13 cellular contexts compared by ENCODE assay signal in the genomic region with DNA sequence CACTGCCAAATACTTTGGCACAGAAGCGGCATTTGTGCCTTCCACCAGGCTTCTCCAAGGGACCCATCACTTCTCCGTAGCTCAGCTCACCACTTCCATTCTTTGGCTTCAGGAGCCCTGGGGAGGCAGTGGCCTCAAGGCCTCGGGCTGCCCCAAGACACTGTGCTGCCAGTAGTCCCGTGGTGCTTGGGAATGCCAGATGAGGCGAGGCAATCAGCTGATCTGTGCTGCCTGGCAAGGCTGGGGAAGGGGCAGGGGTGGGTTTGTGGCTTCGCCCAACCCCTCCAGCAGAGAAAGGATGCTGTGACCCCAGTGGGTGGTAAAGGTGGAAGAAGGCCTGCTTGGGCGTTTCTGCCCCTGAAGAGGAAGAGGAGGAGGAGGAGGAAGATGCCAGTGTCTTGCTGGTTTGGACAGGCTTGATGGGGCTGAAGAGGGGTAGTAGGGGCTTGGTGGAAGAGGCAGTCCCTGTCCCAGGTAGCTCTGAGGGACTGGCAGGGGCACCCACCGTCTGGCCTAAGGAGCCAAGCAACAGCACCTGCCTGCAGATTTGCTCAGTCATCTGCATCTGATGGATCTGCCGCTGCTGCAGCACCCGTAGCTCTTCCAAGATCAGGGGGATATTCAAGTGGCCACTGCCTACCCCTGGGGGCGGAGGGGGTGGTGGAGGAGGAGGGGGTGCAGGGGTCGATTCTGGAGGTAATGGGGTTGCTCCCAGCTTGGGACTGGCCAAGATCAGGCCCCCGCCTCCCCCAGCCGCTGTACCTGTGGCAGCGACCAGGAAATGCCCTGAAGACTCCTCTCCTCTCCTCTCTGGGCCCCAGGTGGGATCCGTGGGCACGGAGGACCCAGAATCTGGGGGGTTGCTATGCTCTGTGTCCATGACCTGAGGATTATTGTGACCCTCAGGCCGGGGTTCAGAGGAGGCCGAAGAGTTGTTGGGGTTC. TPM values are rescaled to one million over a fixed set of nuclear protein-coding genes. Genes with fewer than 3 reads are reported as not detected.
DNase-seq lines count a peak whose midpoint lies in the region; ATAC-seq and FAIRE-seq lines count a peak whose summit lies in the region.
"Had no signal": no experiment of that assay in that cellular context is flagged by ENCODE, and none has a peak within 500 bp of the region (broad histone marks: within the 10 kb centered on the region; RNA-seq: fewer than 3 reads in every experiment).

No MANE protein-coding gene starts in this region.

- no peak overlapping the region for H3K27ac ChIP-seq in ACC112 (ENCODE audit: low read depth, low read length)
- peak overlapping the region; percentile 87 for H3K27ac ChIP-seq in HUES6 (ENCODE audit: low read depth, low read length)
- H3K27ac ChIP-seq in cingulate gyrus (ENCODE audit: low read depth, low read length) = peak overlapping the region; percentile 10
- H3K27ac ChIP-seq in naive thymus-derived CD4-positive, alpha-beta T cell (ENCODE audit: low read depth, low read length) = peak overlapping the region; percentile 75

- H3K27ac Mint-ChIP-seq in naive thymus-derived CD4-positive, alpha-beta T cell = peak overlapping the region in 8 of 9 donors; percentile 53 to 92 (median 82)

- H3K27me3 ChIP-seq in ACC112 (ENCODE audit: insufficient read depth, low read length) (no peaks in the 10 kb centered on the region), HUES6 (ENCODE audit: control insufficient read depth, insufficient read depth, low read length) (no peaks in the 10 kb centered on the region)
- H3K27me3 ChIP-seq in naive thymus-derived CD4-positive, alpha-beta T cell (ENCODE audit: control insufficient read depth in 2 of 2, insufficient read depth in 2 of 2, low read length in 2 of 2) = no peaks in the 10 kb centered on the region

- H3K27me3 Mint-ChIP-seq in naive thymus-derived CD4-positive, alpha-beta T cell = peaks cover 0 to 17% (median 0%) of the 10 kb centered on the region in 5 donors

- H3K9me3 Mint-ChIP-seq in naive thymus-derived CD4-positive, alpha-beta T cell = peaks cover 0 to 1% (median 0%) of the 10 kb centered on the region in 11 donors

- H3K4me1 Mint-ChIP-seq in naive thymus-derived CD4-positive, alpha-beta T cell = peaks cover 10 to 27% (median 21%) of the 10 kb centered on the region in 7 donors

- FAIRE-seq in GM19239 (lab: Jason Lieb, UNC) = no peak
- FAIRE-seq: G401.6, urothelium cell line had no signal

- no peak for DNase-seq in naive thymus-derived CD4-positive, alpha-beta T cell
- DNase-seq in GM19239 (ENCODE audit: insufficient read length, low spot score) (no peak), NCI-H510A treated with DMSO at 0.1 percent for 48 hours (lab: John Stamatoyannopoulos, UW) (no peak), NCI-H2081 (lab: John Stamatoyannopoulos, UW) (no peak)
- DNase-seq: SW 1271 had no signal

- H3K4me3 ChIP-seq in ACC112 (ENCODE audit: low read depth, low read length) (peak overlapping the region; percentile 95), HUES6 (ENCODE audit: low read depth, low read length) (peak overlapping the region; percentile 82)
- no peak overlapping the region for H3K4me3 ChIP-seq in naive thymus-derived CD4-positive, alpha-beta T cell (ENCODE audit: low read length)

- peaks cover 19% of the 10 kb centered on the region for H3K4me1 ChIP-seq in ACC112 (ENCODE audit: control insufficient read depth, insufficient read depth, low read length, unreplicated experiment)
- peaks cover 60% of the 10 kb centered on the region for H3K4me1 ChIP-seq in HUES6 (ENCODE audit: control insufficient read depth, insufficient read depth, low read length)
- H3K4me1 ChIP-seq in naive thymus-derived CD4-positive, alpha-beta T cell (ENCODE audit: control insufficient read depth in 2 of 2, insufficient read depth in 2 of 2, low read length in 2 of 2) = peaks cover 5 to 9% of the 10 kb centered on the region in 2 donors

- CTCF ChIA-PET in naive thymus-derived CD4-positive, alpha-beta T cell (lab: Charles Lee) = interaction anchor here (0.6 to 0.7 kb wide), 2 partner anchors 28 to 69 kb away, joined by 3 to 8 read pairs; partner anchors contain the start of gene CHD8

- peak overlapping the region; percentile 84 for H3K9ac ChIP-seq in HUES6 (ENCODE audit: low read length)

- no peaks in the 10 kb centered on the region for H3K9me3 ChIP-seq in HUES6 (ENCODE audit: control insufficient read depth, insufficient read depth, low read depth, low read length)
- H3K9me3 ChIP-seq in naive thymus-derived CD4-positive, alpha-beta T cell (ENCODE audit: control insufficient read depth in 2 of 3, low read length in 3 of 3) = no peaks in the 10 kb centered on the region

- H3K79me2 ChIP-seq in ACC112 (ENCODE audit: control insufficient read depth, insufficient read depth, low read length, unreplicated experiment) = peaks cover 2% of the 10 kb centered on the region

- no peaks in the 10 kb centered on the region for H3K36me3 ChIP-seq in ACC112 (ENCODE audit: insufficient read depth, low read length)
- H3K36me3 ChIP-seq in HUES6 (ENCODE audit: control insufficient read depth, insufficient read depth, low read length) = peaks cover 53% of the 10 kb centered on the region
- H3K36me3 ChIP-seq in naive thymus-derived CD4-positive, alpha-beta T cell (ENCODE audit: control insufficient read depth in 2 of 3, insufficient read depth in 3 of 3, low read length in 3 of 3) = peaks cover 0 to 4% (median 0%) of the 10 kb centered on the region in 3 experiments

- POLR2A ChIA-PET in naive thymus-derived CD4-positive, alpha-beta T cell (lab: Charles Lee) = interaction anchor here (2.4 to 4.6 kb wide), 2 partner anchors 13 to 48 kb away, joined by 15 to 42 read pairs; partner anchors contain the start of genes METTL3, RAB2B and TOX4

- intact Hi-C loops in naive thymus-derived CD4-positive, alpha-beta T cell (cut with micrococcal nuclease) = loop anchor here in 1 of 2 donors (5.0 kb wide), 1 partner anchor 48 kb away; the partner anchor contains the start of genes RAB2B and TOX4

- no peaks in the 10 kb centered on the region for H3K36me3 Mint-ChIP-seq in naive thymus-derived CD4-positive, alpha-beta T cell

- ATAC-seq in naive thymus-derived CD4-positive, alpha-beta T cell = no peak
- ATAC-seq in GM18858 (IDR thresholded peaks at IDR 0.05; ENCODE audit: unreplicated experiment) = no peak

- peak overlapping the region; percentile 65 to 91 (median 88) for H3K4me3 Mint-ChIP-seq in naive thymus-derived CD4-positive, alpha-beta T cell

- no peak overlapping the region for H2AFZ ChIP-seq in ACC112 (ENCODE audit: low read length, unreplicated experiment)

RNA-seq across cellular contexts. Expression of gene SALL2, which starts 1.3 kb away (rescaled TPM):
- total RNA-seq in naive thymus-derived CD4-positive, alpha-beta T cell = 1 to 10 TPM; 2.3 to 8.3 (median 3.9) TPM
- polyA plus RNA-seq in naive thymus-derived CD4-positive, alpha-beta T cell = 1 to 10 TPM; 4.2 to 5.9 TPM

RNA-seq across cellular contexts. Expression of gene METTL3, which starts 13.7 kb away (rescaled TPM):
- total RNA-seq in naive thymus-derived CD4-positive, alpha-beta T cell = 100 to 1,000 TPM in 2 of 5 experiments, 10 to 100 TPM in 3; 43.6 to 108 (median 75.3) TPM
- 10 to 100 TPM; 17.6 to 26.3 TPM for polyA plus RNA-seq in naive thymus-derived CD4-positive, alpha-beta T cell

RNA-seq across cellular contexts. Expression of gene TOX4, which starts 47.9 kb away (rescaled TPM):
- total RNA-seq in naive thymus-derived CD4-positive, alpha-beta T cell = 100 to 1,000 TPM in 1 of 5 experiments, 10 to 100 TPM in 4; 78.5 to 116 (median 86.5) TPM
- polyA plus RNA-seq in naive thymus-derived CD4-positive, alpha-beta T cell = 10 to 100 TPM; 70.5 to 98.3 TPM

RNA-seq across cellular contexts. Expression of gene RAB2B, which starts 48.1 kb away (rescaled TPM):
- 10 to 100 TPM; 26.6 to 32.8 (median 30.5) TPM for total RNA-seq in naive thymus-derived CD4-positive, alpha-beta T cell
- 1 to 10 TPM; 5.6 to 9.9 TPM for polyA plus RNA-seq in naive thymus-derived CD4-positive, alpha-beta T cell

RNA-seq across cellular contexts. Expression of gene OR10G3, which starts 55.0 kb away (rescaled TPM):
- not detected for total RNA-seq in naive thymus-derived CD4-positive, alpha-beta T cell
- polyA plus RNA-seq in naive thymus-derived CD4-positive, alpha-beta T cell = not detected
- total RNA-seq: dermis microvascular lymphatic vessel endothelial cell, H4 had no signal
